ENCODE assay signal across 8 cellular contexts in the genomic region with DNA sequence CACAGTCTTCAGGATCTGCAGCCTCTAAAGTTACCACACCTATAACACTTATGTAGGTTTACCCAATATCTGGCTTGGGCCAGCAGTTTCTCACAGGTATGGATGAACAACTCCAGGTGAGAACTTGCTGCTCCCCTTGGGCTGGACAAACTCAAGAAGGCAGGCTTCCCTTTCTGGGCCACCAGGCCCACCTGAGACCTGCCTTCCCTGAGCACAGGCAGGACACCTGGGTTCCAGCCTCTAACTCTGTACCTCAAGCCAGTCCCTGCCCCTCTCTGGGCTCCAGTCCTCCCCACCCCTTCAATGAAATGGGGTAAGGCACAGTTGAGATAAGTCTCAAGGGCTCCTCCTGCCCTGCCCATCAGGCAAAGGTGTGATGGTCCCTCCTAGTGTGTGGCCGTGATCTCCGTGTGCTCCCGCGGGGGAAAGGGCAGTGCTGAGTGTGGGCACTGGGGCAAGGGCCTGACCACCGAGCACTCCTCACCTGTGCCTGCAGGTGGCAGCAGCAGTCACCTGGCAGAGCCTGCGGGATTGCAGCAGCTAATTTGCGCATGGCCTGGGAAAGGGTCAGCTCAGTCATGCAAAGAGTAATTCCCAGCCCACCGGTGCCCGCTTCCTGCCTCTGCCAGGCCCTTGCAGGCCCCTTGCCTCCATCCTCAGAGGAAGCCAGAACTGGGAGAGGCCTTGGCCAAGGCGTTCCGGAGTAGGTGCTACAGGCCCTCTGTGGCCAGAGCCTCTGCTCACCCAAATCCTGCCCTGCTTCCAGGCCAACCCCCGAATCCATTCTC. TPM values are rescaled to one million over a fixed set of nuclear protein-coding genes. Genes with fewer than 3 reads are reported as not detected.
DNase-seq lines count a peak whose midpoint lies in the region; ATAC-seq and TF ChIP-seq lines count a peak whose summit lies in the region.

No MANE protein-coding gene starts in this region.

- POLR2A ChIA-PET in activated CD4-positive, alpha-beta memory T cell treated with anti-CD3 and anti-CD28 coated beads for 36 hours (lab: Charles Lee), result interaction anchor here (1.2 to 2.5 kb wide), 2 partner anchors 10 kb away, joined by 4 to 39 read pairs; no protein-coding TSS in a partner anchor

- no peak overlapping the region for H3K9ac ChIP-seq in Karpas-422 (ENCODE audit: low read length)

- intact Hi-C loops in activated CD4-positive, alpha-beta memory T cell treated with anti-CD3 and anti-CD28 coated beads for 36 hours (cut with micrococcal nuclease), result no loop called here

- no peaks in the 10 kb centered on the region for H3K27me3 ChIP-seq in Karpas-422 (ENCODE audit: low read length)

- H3K36me3 Mint-ChIP-seq in activated CD4-positive, alpha-beta memory T cell treated with anti-CD3 and anti-CD28 coated beads for 36 hours, result no peaks in the 10 kb centered on the region

- ATAC-seq in omental fat pad (ENCODE audit: low FRiP score), result peak; percentile 93
- no peak for ATAC-seq in HG02970 (IDR thresholded peaks at IDR 0.05; ENCODE audit: low FRiP score, unreplicated experiment)

- no peaks in the 10 kb centered on the region for H3K9me3 ChIP-seq in Karpas-422 (ENCODE audit: low read length)

- H2AFZ ChIP-seq in Karpas-422 (ENCODE audit: low read length), result no peak overlapping the region

- peaks cover 5% of the 10 kb centered on the region for H3K4me1 ChIP-seq in Karpas-422 (ENCODE audit: low read length)

- H3K27me3 Mint-ChIP-seq in activated CD4-positive, alpha-beta memory T cell treated with anti-CD3 and anti-CD28 coated beads for 36 hours, result no peaks in the 10 kb centered on the region

- H3K9me3 Mint-ChIP-seq in activated CD4-positive, alpha-beta memory T cell treated with anti-CD3 and anti-CD28 coated beads for 36 hours, result peaks cover 10% of the 10 kb centered on the region

- no peaks in the 10 kb centered on the region for H3K79me2 ChIP-seq in Karpas-422 (ENCODE audit: low read length)

- no peaks in the 10 kb centered on the region for H3K9me2 ChIP-seq in Karpas-422 (replicated peaks; ENCODE audit: insufficient read depth, low read length)

- no peaks in the 10 kb centered on the region for H4K20me1 ChIP-seq in Karpas-422 (ENCODE audit: insufficient read depth, low read depth, low read length)

- H3K4me3 ChIP-seq in Karpas-422 (ENCODE audit: low read length), result no peak overlapping the region
- H3K4me3 ChIP-seq in fibroblast of pulmonary artery (replicated peaks; ENCODE audit: low read depth, low read length), result no peak overlapping the region

- H3K4me2 ChIP-seq in Karpas-422 (ENCODE audit: low read depth, low read length, poor library complexity, severe bottlenecking), result no peak overlapping the region

- H3K27ac ChIP-seq in Karpas-422 (ENCODE audit: low read length), result no peak overlapping the region

- DNase-seq in activated T-cell treated with anti-CD3 and anti-CD28 coated beads for 24 hours (ENCODE audit: low read depth) (peak; percentile 33), activated T-cell treated with anti-CD3 and anti-CD28 coated beads for 4 hours (no peak), Karpas-422 (peak; percentile 66), fibroblast of pulmonary artery (ENCODE audit: low read depth) (peak; percentile 61), omental fat pad (ENCODE audit: low spot score) (no peak), NCI-H1930 (lab: John Stamatoyannopoulos, UW) (no peak)
- peak; percentile 71 for DNase-seq in activated CD4-positive, alpha-beta memory T cell treated with anti-CD3 and anti-CD28 coated beads for 36 hours

- CTCF ChIA-PET in activated CD4-positive, alpha-beta memory T cell treated with anti-CD3 and anti-CD28 coated beads for 36 hours (lab: Charles Lee), result interaction anchor here (0.6 to 16.4 kb wide), 13 partner anchors 9 to 158 kb away, joined by 3 to 250 read pairs (median 4); partner anchors contain the start of genes ADGRG1 and KATNB1

- peaks cover 31% of the 10 kb centered on the region for H3K4me1 Mint-ChIP-seq in activated CD4-positive, alpha-beta memory T cell treated with anti-CD3 and anti-CD28 coated beads for 36 hours (ENCODE audit: low read depth)

- H3K27ac Mint-ChIP-seq in activated CD4-positive, alpha-beta memory T cell treated with anti-CD3 and anti-CD28 coated beads for 36 hours, result no peak overlapping the region

- TF ChIP-seq CTCF in fibroblast of pulmonary artery (IDR thresholded peaks at IDR 0.05; ENCODE audit: low read length, missing control alignments) (peak; percentile 78), omental fat pad (IDR thresholded peaks at IDR 0.05) (peak in 1 of 3 donors; percentile 14)

- H3K4me3 Mint-ChIP-seq in activated CD4-positive, alpha-beta memory T cell treated with anti-CD3 and anti-CD28 coated beads for 36 hours, result no peak overlapping the region

- H3K36me3 ChIP-seq in Karpas-422 (ENCODE audit: insufficient read depth, low read length), result no peaks in the 10 kb centered on the region

RNA-seq across cellular contexts. Expression of gene ADGRG1, which starts 28.2 kb away (rescaled TPM):
- total RNA-seq in Karpas-422 (2014; rRNA removed; shearing (Covaris generic); ENCODE audit: low replicate concordance), result not detected in 2 replicates
- total RNA-seq in activated CD4-positive, alpha-beta memory T cell treated with anti-CD3 and anti-CD28 coated beads for 36 hours, result 1 to 10 TPM; 4.7 to 6.0 TPM
- total RNA-seq in omental fat pad, result 10 to 100 TPM; 15.3 to 99.1 (median 70.5) TPM

RNA-seq across cellular contexts. Expression of gene ADGRG5, which starts 57.8 kb away (rescaled TPM):
- 2.9 and 3.0 TPM in 2 replicates for total RNA-seq in Karpas-422 (2014; rRNA removed; shearing (Covaris generic); ENCODE audit: low replicate concordance)
- total RNA-seq in activated CD4-positive, alpha-beta memory T cell treated with anti-CD3 and anti-CD28 coated beads for 36 hours, result 1 to 10 TPM; 6.7 to 6.9 TPM
- under 1 TPM in 2 of 4 donors, not detected in 2; 0.31 to 0.37 TPM for total RNA-seq in omental fat pad

Comparison
In these comparisons a context has a peak if more than half of its experiments do, and no peak if none do; other contexts are left out.
1. DNase-seq: peak in activated T-cell treated with anti-CD3 and anti-CD28 coated beads for 24 hours (single experiment), Karpas-422 (single experiment), activated CD4-positive, alpha-beta memory T cell treated with anti-CD3 and anti-CD28 coated beads for 36 hours (single experiment) and fibroblast of pulmonary artery (single experiment); none in activated T-cell treated with anti-CD3 and anti-CD28 coated beads for 4 hours (single experiment), omental fat pad (single experiment) and NCI-H1930 (0 of 2).